22 cellular contexts compared by ENCODE assay signal in genomic region chr2:7878786-7879515, GRCh38.
DNase-seq lines count a peak whose midpoint lies in the region; ATAC-seq and TF ChIP-seq lines count a peak whose summit lies in the region.
"Had no signal": no experiment of that assay in that cellular context is flagged by ENCODE, and none has a peak within 500 bp of the region (broad histone marks: within the 10 kb centered on the region; RNA-seq: fewer than 3 reads in every experiment).

No MANE protein-coding gene starts in this region.

- H3K27ac Mint-ChIP-seq in Calu3 (ENCODE audit: unreplicated experiment), result peak overlapping the region; percentile 34
- H3K27ac Mint-ChIP-seq: naive B cell had no signal

- no peak for TF ChIP-seq CTCF in Calu3 (IDR thresholded peaks at IDR 0.05; ENCODE audit: unreplicated experiment)

- H3K36me3 ChIP-seq in NT2/D1 (ENCODE audit: insufficient read depth, insufficient read length, low read length), result no peaks in the 10 kb centered on the region
- H3K36me3 ChIP-seq: BLaER1, right lobe of liver, upper lobe of left lung had no signal

- peak overlapping the region; percentile 36 for H3K4me3 ChIP-seq in NT2/D1 (ENCODE audit: insufficient read length, low read depth)
- H3K4me3 ChIP-seq: A549, BLaER1, coronary artery, right lobe of liver, upper lobe of left lung had no signal

- peaks cover 4% of the 10 kb centered on the region for H3K4me1 ChIP-seq in NT2/D1 (ENCODE audit: insufficient read depth, insufficient read length)
- H3K4me1 ChIP-seq: right lobe of liver had no signal

- intact Hi-C loops in Calu3 (cut with micrococcal nuclease; ENCODE audit: unreplicated experiment), result no loop called here

- peaks cover 7% of the 10 kb centered on the region for H3K9me3 Mint-ChIP-seq in Calu3 (ENCODE audit: low read depth, unreplicated experiment)
- H3K9me3 Mint-ChIP-seq: naive B cell had no signal

- H3K9me3 ChIP-seq in NT2/D1 (ENCODE audit: insufficient read depth, low read length), result peaks cover 7% of the 10 kb centered on the region; the same call in 1 of the 2 replicates
- H3K9me3 ChIP-seq: A549, right lobe of liver, upper lobe of left lung had no signal

- no peaks in the 10 kb centered on the region for H3K27me3 Mint-ChIP-seq in Calu3 (ENCODE audit: unreplicated experiment)

- no peaks in the 10 kb centered on the region for H3K27me3 ChIP-seq in NT2/D1 (ENCODE audit: insufficient read depth, insufficient read length)
- H3K27me3 ChIP-seq: BLaER1, right lobe of liver, upper lobe of left lung had no signal

- DNase-seq in Calu3 (no peak), NT2/D1 (ENCODE audit: low read depth, low spot score) (peak; percentile 90), foreskin melanocyte (peak; percentile 2), left kidney (ENCODE audit: low read depth, low spot score) (peak; percentile 16), NCI-H2107 treated with DMSO at 0.1 percent for 48 hours (lab: John Stamatoyannopoulos, UW; ENCODE audit: unreplicated experiment) (no peak), HT-29 (ENCODE audit: low spot score) (no peak), NAMALWA (ENCODE audit: low spot score) (no peak)
- DNase-seq: activated CD4-positive, alpha-beta T cell treated with anti-CD3 and anti-CD28 coated beads, Interleukin-2, amount 50 U/mL, for 48 hours; activated CD4-positive, CD25-positive, alpha-beta regulatory T cell; activated gamma-delta T cell treated with Interleukin-2 at 50 U/mL for 16 hours; COR-L47; left cardiac atrium; naive B cell; NCI-H1694; NCI-H774; right lobe of liver; T-helper 9 cell; upper lobe of left lung had no signal

- ATAC-seq in GM19324 (IDR thresholded peaks at IDR 0.05; ENCODE audit: low FRiP score, unreplicated experiment), result no peak
- ATAC-seq: A549, right lobe of liver had no signal

- no peak overlapping the region for H3K4me3 Mint-ChIP-seq in Calu3 (ENCODE audit: low read depth, unreplicated experiment)
- H3K4me3 Mint-ChIP-seq: naive B cell had no signal

- CTCF ChIA-PET in Calu3 (lab: Charles Lee), result no interaction called here

- peak overlapping the region; percentile 76 for H3K9ac ChIP-seq in NT2/D1 (ENCODE audit: insufficient read length, low read depth)
- H3K9ac ChIP-seq: BLaER1 had no signal

- no TSS peak for BruUV-seq in Calu3 (replicated peaks; lab: Mats Ljungman, UMichigan)

- peaks cover 38% of the 10 kb centered on the region for H3K4me1 Mint-ChIP-seq in Calu3 (ENCODE audit: low read depth, unreplicated experiment)
- H3K4me1 Mint-ChIP-seq: naive B cell had no signal

- H3K36me3 Mint-ChIP-seq in Calu3 (ENCODE audit: insufficient read depth, unreplicated experiment), result peaks cover 6% of the 10 kb centered on the region
- H3K36me3 Mint-ChIP-seq: naive B cell had no signal

Comparison
In these comparisons a context has a peak if more than half of its experiments do, and no peak if none do; other contexts are left out.
1. DNase-seq: peak in NT2/D1 (single experiment), foreskin melanocyte (single experiment) and left kidney (single experiment); none in Calu3 (single experiment), NCI-H2107 treated with DMSO at 0.1 percent for 48 hours (single experiment), HT-29 (single experiment) and NAMALWA (single experiment).